ENCODE assay signal across 1 cellular context in the genomic region with DNA sequence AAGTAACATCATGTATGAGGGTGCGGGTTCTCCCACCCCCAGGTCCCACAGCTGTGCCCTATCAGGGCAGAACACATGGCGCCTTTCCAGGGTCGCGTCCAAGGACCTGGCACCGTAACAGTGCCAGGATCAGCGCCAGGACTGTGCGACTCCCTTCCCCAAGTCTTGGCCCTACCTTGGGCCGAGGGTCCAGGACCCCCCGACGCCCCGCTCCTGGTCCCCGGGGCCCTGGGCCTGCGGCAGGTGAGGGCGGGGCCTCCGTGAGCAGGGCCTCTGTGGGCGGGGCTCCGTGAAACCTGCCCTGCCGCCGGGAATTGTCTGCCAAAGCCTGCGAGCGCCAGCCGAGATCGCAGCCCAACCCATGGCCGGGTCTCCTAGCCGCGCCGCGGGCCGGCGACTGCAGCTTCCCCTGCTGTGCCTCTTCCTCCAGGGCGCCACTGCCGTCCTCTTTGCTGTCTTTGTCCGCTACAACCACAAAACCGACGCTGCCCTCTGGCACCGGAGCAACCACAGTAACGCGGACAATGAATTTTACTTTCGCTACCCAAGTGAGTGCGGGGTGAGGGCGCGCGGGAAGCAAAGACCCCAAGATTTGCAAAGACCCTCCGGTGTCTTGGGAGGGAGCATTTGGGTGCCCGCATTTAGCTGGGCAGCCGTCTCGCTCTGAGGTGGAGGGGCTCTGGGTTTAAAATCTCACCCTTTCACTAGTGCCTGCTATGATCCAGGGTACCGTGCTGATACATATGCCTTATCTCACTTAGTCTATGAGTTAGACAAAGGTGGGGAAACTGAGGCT.
TF ChIP-seq lines count a peak whose summit lies in the region.

A gene with protein sequence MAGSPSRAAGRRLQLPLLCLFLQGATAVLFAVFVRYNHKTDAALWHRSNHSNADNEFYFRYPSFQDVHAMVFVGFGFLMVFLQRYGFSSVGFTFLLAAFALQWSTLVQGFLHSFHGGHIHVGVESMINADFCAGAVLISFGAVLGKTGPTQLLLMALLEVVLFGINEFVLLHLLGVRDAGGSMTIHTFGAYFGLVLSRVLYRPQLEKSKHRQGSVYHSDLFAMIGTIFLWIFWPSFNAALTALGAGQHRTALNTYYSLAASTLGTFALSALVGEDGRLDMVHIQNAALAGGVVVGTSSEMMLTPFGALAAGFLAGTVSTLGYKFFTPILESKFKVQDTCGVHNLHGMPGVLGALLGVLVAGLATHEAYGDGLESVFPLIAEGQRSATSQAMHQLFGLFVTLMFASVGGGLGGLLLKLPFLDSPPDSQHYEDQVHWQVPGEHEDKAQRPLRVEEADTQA (plus strand): TSS at position 323 of the 796 bp plus-strand sequence. CDS start 39 bp downstream, at position 362.

TF ChIP-seq in HepG2, 621 proteins besides CTCF, POLR2A, EP300 and RAD21 (continued from another document and continues in another):
- TF ChIP-seq, protein P1, sequence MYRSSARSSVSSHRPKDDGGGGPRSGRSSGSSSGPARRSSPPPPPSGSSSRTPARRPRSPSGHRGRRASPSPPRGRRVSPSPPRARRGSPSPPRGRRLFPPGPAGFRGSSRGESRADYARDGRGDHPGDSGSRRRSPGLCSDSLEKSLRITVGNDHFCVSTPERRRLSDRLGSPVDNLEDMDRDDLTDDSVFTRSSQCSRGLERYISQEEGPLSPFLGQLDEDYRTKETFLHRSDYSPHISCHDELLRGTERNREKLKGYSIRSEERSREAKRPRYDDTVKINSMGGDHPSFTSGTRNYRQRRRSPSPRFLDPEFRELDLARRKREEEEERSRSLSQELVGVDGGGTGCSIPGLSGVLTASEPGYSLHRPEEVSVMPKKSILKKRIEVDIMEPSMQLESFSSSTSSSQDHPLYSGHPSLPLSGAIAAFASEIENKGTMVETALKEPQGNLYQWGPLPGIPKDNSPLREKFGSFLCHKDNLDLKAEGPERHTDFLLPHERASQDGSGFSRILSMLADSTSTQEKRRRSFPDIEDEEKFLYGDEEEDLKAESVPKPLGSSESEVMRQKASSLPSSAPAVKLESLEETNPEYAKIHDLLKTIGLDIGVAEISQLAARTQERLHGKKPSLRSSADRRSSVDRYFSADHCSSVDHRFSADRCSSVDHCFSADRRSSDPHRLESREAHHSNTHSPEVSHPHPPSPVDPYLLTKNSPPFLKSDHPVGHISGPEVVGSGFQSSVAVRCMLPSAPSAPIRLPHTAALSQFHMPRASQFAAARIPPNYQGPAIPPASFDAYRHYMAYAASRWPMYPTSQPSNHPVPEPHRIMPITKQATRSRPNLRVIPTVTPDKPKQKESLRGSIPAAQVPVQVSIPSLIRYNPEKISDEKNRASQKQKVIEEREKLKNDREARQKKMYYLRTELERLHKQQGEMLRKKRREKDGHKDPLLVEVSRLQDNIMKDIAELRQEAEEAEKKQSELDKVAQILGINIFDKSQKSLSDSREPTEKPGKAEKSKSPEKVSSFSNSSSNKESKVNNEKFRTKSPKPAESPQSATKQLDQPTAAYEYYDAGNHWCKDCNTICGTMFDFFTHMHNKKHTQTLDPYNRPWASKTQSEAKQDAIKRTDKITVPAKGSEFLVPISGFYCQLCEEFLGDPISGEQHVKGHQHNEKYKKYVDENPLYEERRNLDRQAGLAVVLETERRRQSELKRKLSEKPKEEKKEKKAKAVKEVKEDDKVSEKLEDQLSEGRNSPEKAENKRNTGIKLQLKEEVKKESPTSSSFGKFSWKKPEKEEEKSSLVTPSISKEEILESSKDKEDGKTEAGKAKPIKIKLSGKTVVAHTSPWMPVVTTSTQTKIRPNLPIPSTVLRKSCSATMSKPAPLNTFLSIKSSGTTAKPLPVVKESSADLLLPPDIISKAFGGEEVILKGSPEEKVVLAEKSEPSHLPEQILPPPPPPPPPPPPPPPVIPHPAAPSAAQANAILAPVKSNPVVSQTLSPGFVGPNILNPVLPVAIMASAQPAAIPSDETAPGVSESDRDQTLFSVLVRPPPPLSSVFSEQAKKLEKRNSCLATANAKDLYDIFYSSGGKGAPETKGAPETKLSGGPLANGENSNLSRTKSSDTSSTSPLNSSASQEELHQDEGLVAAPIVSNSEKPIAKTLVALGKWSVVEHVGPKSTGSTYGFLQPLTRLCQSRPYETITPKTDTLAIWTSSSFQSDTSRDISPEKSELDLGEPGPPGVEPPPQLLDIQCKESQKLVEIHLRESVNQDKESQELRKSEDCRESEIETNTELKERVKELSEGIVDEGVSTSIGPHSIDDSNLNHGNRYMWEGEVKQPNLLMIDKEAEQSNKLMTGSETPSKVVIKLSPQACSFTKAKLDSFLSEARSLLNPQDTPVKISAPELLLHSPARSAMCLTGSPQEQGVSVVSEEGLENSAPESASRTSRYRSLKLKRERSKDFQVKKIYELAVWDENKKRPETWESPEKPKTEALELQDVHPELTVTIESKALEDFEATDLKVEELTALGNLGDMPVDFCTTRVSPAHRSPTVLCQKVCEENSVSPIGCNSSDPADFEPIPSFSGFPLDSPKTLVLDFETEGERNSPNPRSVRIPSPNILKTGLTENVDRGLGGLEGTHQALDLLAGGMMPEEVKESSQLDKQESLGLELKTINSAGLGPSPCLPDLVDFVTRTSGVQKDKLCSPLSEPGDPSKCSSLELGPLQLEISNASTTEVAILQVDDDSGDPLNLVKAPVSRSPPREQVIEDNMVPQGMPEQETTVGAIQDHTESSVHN (CRISPR knock-in tag; IDR thresholded peaks at IDR 0.05): no peak
- TF ChIP-seq YEATS4 (CRISPR knock-in tag; IDR thresholded peaks at IDR 0.05; ENCODE audit: borderline replicate concordance): peak; percentile 40; the same call in 1 of the 2 replicates
- peak; percentile 48; the same call in 1 of the 2 replicates for TF ChIP-seq GATAD1 (CRISPR knock-in tag; IDR thresholded peaks at IDR 0.05)
- TF ChIP-seq, protein P2, sequence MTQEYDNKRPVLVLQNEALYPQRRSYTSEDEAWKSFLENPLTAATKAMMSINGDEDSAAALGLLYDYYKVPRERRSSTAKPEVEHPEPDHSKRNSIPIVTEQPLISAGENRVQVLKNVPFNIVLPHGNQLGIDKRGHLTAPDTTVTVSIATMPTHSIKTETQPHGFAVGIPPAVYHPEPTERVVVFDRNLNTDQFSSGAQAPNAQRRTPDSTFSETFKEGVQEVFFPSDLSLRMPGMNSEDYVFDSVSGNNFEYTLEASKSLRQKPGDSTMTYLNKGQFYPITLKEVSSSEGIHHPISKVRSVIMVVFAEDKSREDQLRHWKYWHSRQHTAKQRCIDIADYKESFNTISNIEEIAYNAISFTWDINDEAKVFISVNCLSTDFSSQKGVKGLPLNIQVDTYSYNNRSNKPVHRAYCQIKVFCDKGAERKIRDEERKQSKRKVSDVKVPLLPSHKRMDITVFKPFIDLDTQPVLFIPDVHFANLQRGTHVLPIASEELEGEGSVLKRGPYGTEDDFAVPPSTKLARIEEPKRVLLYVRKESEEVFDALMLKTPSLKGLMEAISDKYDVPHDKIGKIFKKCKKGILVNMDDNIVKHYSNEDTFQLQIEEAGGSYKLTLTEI (CRISPR knock-in tag; conservative IDR thresholded peaks at IDR 0.05): no peak
- TF ChIP-seq, protein P3, sequence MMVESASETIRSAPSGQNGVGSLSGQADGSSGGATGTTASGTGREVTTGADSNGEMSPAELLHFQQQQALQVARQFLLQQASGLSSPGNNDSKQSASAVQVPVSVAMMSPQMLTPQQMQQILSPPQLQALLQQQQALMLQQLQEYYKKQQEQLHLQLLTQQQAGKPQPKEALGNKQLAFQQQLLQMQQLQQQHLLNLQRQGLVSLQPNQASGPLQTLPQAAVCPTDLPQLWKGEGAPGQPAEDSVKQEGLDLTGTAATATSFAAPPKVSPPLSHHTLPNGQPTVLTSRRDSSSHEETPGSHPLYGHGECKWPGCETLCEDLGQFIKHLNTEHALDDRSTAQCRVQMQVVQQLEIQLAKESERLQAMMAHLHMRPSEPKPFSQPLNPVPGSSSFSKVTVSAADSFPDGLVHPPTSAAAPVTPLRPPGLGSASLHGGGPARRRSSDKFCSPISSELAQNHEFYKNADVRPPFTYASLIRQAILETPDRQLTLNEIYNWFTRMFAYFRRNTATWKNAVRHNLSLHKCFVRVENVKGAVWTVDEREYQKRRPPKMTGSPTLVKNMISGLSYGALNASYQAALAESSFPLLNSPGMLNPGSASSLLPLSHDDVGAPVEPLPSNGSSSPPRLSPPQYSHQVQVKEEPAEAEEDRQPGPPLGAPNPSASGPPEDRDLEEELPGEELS (CRISPR knock-in tag; IDR thresholded peaks at IDR 0.05): peak; percentile 26; the same call in 1 of the 2 replicates
- 0 out of 2 replicates have a peak, but pooled peaks have one; percentile 79 for TF ChIP-seq CAMTA2 (CRISPR knock-in tag; IDR thresholded peaks at IDR 0.05; ENCODE audit: borderline replicate concordance)
- TF ChIP-seq ERF (CRISPR knock-in tag; IDR thresholded peaks at IDR 0.05): 0 out of 2 replicates have a peak, but pooled peaks have one; percentile 48
- TF ChIP-seq, protein P4, sequence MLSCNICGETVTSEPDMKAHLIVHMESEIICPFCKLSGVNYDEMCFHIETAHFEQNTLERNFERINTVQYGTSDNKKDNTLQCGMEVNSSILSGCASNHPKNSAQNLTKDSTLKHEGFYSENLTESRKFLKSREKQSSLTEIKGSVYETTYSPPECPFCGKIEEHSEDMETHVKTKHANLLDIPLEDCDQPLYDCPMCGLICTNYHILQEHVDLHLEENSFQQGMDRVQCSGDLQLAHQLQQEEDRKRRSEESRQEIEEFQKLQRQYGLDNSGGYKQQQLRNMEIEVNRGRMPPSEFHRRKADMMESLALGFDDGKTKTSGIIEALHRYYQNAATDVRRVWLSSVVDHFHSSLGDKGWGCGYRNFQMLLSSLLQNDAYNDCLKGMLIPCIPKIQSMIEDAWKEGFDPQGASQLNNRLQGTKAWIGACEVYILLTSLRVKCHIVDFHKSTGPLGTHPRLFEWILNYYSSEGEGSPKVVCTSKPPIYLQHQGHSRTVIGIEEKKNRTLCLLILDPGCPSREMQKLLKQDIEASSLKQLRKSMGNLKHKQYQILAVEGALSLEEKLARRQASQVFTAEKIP (CRISPR knock-in tag; IDR thresholded peaks at IDR 0.05; ENCODE audit: borderline replicate concordance): no peak
- TF ChIP-seq, protein P5, sequence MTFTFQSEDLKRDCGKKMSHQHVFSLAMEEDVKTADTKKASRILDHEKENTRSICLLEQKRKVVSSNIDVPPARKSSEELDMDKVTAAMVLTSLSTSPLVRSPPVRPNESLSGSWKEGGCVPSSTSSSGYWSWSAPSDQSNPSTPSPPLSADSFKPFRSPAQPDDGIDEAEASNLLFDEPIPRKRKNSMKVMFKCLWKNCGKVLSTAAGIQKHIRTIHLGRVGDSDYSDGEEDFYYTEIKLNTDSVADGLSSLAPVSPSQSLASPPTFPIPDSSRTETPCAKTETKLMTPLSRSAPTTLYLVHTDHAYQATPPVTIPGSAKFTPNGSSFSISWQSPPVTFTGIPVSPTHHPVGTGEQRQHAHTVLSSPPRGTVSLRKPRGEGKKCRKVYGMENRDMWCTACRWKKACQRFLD (CRISPR knock-in tag; IDR thresholded peaks at IDR 0.05; ENCODE audit: borderline replicate concordance): peak; percentile 50; the same call in 1 of the 2 replicates
- TF ChIP-seq, protein P6, sequence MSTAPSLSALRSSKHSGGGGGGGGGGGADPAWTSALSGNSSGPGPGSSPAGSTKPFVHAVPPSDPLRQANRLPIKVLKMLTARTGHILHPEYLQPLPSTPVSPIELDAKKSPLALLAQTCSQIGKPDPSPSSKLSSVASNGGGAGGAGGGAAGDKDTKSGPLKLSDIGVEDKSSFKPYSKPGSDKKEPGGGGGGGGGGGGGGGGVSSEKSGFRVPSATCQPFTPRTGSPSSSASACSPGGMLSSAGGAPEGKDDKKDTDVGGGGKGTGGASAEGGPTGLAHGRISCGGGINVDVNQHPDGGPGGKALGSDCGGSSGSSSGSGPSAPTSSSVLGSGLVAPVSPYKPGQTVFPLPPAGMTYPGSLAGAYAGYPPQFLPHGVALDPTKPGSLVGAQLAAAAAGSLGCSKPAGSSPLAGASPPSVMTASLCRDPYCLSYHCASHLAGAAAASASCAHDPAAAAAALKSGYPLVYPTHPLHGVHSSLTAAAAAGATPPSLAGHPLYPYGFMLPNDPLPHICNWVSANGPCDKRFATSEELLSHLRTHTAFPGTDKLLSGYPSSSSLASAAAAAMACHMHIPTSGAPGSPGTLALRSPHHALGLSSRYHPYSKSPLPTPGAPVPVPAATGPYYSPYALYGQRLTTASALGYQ (CRISPR knock-in tag; IDR thresholded peaks at IDR 0.05): peak; percentile 54; the same call in 1 of the 2 replicates
- TF ChIP-seq, protein P7, sequence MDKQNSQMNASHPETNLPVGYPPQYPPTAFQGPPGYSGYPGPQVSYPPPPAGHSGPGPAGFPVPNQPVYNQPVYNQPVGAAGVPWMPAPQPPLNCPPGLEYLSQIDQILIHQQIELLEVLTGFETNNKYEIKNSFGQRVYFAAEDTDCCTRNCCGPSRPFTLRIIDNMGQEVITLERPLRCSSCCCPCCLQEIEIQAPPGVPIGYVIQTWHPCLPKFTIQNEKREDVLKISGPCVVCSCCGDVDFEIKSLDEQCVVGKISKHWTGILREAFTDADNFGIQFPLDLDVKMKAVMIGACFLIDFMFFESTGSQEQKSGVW (CRISPR knock-in tag; IDR thresholded peaks at IDR 0.05; ENCODE audit: borderline replicate concordance): peak; percentile 75; the same call in 1 of the 2 replicates
- TF ChIP-seq, protein P8, sequence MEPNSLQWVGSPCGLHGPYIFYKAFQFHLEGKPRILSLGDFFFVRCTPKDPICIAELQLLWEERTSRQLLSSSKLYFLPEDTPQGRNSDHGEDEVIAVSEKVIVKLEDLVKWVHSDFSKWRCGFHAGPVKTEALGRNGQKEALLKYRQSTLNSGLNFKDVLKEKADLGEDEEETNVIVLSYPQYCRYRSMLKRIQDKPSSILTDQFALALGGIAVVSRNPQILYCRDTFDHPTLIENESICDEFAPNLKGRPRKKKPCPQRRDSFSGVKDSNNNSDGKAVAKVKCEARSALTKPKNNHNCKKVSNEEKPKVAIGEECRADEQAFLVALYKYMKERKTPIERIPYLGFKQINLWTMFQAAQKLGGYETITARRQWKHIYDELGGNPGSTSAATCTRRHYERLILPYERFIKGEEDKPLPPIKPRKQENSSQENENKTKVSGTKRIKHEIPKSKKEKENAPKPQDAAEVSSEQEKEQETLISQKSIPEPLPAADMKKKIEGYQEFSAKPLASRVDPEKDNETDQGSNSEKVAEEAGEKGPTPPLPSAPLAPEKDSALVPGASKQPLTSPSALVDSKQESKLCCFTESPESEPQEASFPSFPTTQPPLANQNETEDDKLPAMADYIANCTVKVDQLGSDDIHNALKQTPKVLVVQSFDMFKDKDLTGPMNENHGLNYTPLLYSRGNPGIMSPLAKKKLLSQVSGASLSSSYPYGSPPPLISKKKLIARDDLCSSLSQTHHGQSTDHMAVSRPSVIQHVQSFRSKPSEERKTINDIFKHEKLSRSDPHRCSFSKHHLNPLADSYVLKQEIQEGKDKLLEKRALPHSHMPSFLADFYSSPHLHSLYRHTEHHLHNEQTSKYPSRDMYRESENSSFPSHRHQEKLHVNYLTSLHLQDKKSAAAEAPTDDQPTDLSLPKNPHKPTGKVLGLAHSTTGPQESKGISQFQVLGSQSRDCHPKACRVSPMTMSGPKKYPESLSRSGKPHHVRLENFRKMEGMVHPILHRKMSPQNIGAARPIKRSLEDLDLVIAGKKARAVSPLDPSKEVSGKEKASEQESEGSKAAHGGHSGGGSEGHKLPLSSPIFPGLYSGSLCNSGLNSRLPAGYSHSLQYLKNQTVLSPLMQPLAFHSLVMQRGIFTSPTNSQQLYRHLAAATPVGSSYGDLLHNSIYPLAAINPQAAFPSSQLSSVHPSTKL (CRISPR knock-in tag; IDR thresholded peaks at IDR 0.05): peak; percentile 71
- peak; percentile 41; the same call in 1 of the 2 replicates for TF ChIP-seq ZNF12 (CRISPR knock-in tag; IDR thresholded peaks at IDR 0.05)
- no peak for TF ChIP-seq PRPF4 (IDR thresholded peaks at IDR 0.05; ENCODE audit: low read depth, low read length, poor library complexity, severe bottlenecking)
- peak; percentile 65; the same call in 1 of the 2 replicates for TF ChIP-seq ZNF329 (CRISPR knock-in tag; IDR thresholded peaks at IDR 0.05; ENCODE audit: low read depth)
- peak; percentile 40; the same call in 1 of the 2 replicates for TF ChIP-seq KMT2B (CRISPR knock-in tag; IDR thresholded peaks at IDR 0.05)
- 0 out of 2 replicates have a peak, but pooled peaks have one; percentile 26 for TF ChIP-seq SAFB2 (CRISPR knock-in tag; IDR thresholded peaks at IDR 0.05; ENCODE audit: borderline replicate concordance, low read depth)
- 0 out of 2 replicates have a peak, but pooled peaks have one; percentile 23 for TF ChIP-seq ARHGAP35 (CRISPR knock-in tag; IDR thresholded peaks at IDR 0.05; ENCODE audit: borderline replicate concordance)
- TF ChIP-seq SOX13 (IDR thresholded peaks at IDR 0.05): no peak
- TF ChIP-seq SOX13 (CRISPR knock-in tag; conservative IDR thresholded peaks at IDR 0.05 in 1 of 2, IDR thresholded peaks at IDR 0.05 in 1 of 2): peak in 1 of 2 experiments; percentile 45; a peak in 2 of 4 replicates
